ENCODE assay signal across 1 cellular context in genomic region chr15:66866651-66867050, GRCh38.
TF ChIP-seq lines count a peak whose summit lies in the region.

No MANE protein-coding gene starts in this region.

TF ChIP-seq in GM12878, 131 proteins besides CTCF, POLR2A, EP300 and RAD21:
- TF ChIP-seq, protein P1, sequence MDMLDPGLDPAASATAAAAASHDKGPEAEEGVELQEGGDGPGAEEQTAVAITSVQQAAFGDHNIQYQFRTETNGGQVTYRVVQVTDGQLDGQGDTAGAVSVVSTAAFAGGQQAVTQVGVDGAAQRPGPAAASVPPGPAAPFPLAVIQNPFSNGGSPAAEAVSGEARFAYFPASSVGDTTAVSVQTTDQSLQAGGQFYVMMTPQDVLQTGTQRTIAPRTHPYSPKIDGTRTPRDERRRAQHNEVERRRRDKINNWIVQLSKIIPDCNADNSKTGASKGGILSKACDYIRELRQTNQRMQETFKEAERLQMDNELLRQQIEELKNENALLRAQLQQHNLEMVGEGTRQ (IDR thresholded peaks at IDR 0.05; ENCODE audit: borderline replicate concordance, low read depth, low read length), result no peak
- no peak for TF ChIP-seq BHLHE40 (IDR thresholded peaks at IDR 0.05; ENCODE audit: borderline replicate concordance in 1 of 2, low read depth in 2 of 2, low read length in 1 of 2)
- TF ChIP-seq, protein P2, sequence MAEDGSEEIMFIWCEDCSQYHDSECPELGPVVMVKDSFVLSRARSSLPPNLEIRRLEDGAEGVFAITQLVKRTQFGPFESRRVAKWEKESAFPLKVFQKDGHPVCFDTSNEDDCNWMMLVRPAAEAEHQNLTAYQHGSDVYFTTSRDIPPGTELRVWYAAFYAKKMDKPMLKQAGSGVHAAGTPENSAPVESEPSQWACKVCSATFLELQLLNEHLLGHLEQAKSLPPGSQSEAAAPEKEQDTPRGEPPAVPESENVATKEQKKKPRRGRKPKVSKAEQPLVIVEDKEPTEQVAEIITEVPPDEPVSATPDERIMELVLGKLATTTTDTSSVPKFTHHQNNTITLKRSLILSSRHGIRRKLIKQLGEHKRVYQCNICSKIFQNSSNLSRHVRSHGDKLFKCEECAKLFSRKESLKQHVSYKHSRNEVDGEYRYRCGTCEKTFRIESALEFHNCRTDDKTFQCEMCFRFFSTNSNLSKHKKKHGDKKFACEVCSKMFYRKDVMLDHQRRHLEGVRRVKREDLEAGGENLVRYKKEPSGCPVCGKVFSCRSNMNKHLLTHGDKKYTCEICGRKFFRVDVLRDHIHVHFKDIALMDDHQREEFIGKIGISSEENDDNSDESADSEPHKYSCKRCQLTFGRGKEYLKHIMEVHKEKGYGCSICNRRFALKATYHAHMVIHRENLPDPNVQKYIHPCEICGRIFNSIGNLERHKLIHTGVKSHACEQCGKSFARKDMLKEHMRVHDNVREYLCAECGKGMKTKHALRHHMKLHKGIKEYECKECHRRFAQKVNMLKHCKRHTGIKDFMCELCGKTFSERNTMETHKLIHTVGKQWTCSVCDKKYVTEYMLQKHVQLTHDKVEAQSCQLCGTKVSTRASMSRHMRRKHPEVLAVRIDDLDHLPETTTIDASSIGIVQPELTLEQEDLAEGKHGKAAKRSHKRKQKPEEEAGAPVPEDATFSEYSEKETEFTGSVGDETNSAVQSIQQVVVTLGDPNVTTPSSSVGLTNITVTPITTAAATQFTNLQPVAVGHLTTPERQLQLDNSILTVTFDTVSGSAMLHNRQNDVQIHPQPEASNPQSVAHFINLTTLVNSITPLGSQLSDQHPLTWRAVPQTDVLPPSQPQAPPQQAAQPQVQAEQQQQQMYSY (CRISPR knock-in tag; IDR thresholded peaks at IDR 0.05), result no peak
- TF ChIP-seq TCF7 (IDR thresholded peaks at IDR 0.05; ENCODE audit: borderline replicate concordance), result no peak
